In genomic region chr17:58575511-58575910, GRCh38 we compare ENCODE assay signal across 13 cellular contexts.
DNase-seq lines count a peak whose midpoint lies in the region; ATAC-seq and TF ChIP-seq lines count a peak whose summit lies in the region.
"Had no signal": no experiment of that assay in that cellular context is flagged by ENCODE, and none has a peak within 500 bp of the region (broad histone marks: within the 10 kb centered on the region; RNA-seq: fewer than 3 reads in every experiment).

No MANE protein-coding gene starts in this region.

- intact Hi-C loops in PC-9 (cut with micrococcal nuclease; ENCODE audit: unreplicated experiment), result no loop called here

- H3K36me3 ChIP-seq in GM23248 (ENCODE audit: low read depth) (no peaks in the 10 kb centered on the region), PC-9 (ENCODE audit: low read depth) (no peaks in the 10 kb centered on the region), smooth muscle cell (ENCODE audit: low read depth) (no peaks in the 10 kb centered on the region)

- H3K79me2 ChIP-seq in GM23248 (ENCODE audit: insufficient read depth) (no peaks in the 10 kb centered on the region), PC-9 (ENCODE audit: low read depth) (no peaks in the 10 kb centered on the region), smooth muscle cell (ENCODE audit: low read depth) (no peaks in the 10 kb centered on the region)

- TF ChIP-seq CTCF in PC-9 (conservative IDR thresholded peaks at IDR 0.05) (no peak), smooth muscle cell (IDR thresholded peaks at IDR 0.05; ENCODE audit: borderline replicate concordance, insufficient read depth, poor library complexity, severe bottlenecking) (no peak)

- 0 to 8% methylated on average over 1 of the region's 1 CpG for WGBS in GM23248 (ENCODE audit: low coverage in 1 of 2, low lambda C conversion rate in 2 of 2, missing lambda C conversion rate in 2 of 2), 2 experiments
- 0% methylated on average over 1 of the region's 1 CpG for WGBS in smooth muscle cell (ENCODE audit: low lambda C conversion rate)

- no peak overlapping the region for H3K4me2 ChIP-seq in GM23248 (ENCODE audit: unreplicated experiment)
- peak overlapping the region; percentile 45 for H3K4me2 ChIP-seq in PC-9
- H3K4me2 ChIP-seq in smooth muscle cell, result peak overlapping the region; percentile 16

- H3K4me1 ChIP-seq in GM23248 (ENCODE audit: insufficient read depth), result peaks cover 7% of the 10 kb centered on the region
- H3K4me1 ChIP-seq in PC-9 (replicated peaks; ENCODE audit: insufficient read depth), result peaks cover 15% of the 10 kb centered on the region
- H3K4me1 ChIP-seq in smooth muscle cell (ENCODE audit: low read depth), result no peaks in the 10 kb centered on the region

- H3K9ac ChIP-seq in GM23248 (no peak overlapping the region), smooth muscle cell (ENCODE audit: low read depth) (no peak overlapping the region)

- H4K20me1 ChIP-seq in GM23248 (ENCODE audit: insufficient read depth) (no peaks in the 10 kb centered on the region), PC-9 (ENCODE audit: insufficient read depth) (no peaks in the 10 kb centered on the region), smooth muscle cell (ENCODE audit: low read depth) (no peaks in the 10 kb centered on the region)

- no peaks in the 10 kb centered on the region for H3K27me3 ChIP-seq in GM23248 (replicated peaks; ENCODE audit: insufficient read depth)
- H3K27me3 ChIP-seq in PC-9 (ENCODE audit: insufficient read depth, low read depth), result no peaks in the 10 kb centered on the region
- H3K27me3 ChIP-seq in smooth muscle cell (ENCODE audit: low read depth), result no peaks in the 10 kb centered on the region

- CTCF ChIA-PET in PC-9 (lab: Charles Lee), result no interaction called here

- POLR2A ChIA-PET in PC-9 (lab: Charles Lee; ENCODE audit: unreplicated experiment), result no interaction called here

- in situ Hi-C loops in GM23248 (cut with MboI), result no loop called here

- H2AFZ ChIP-seq in GM23248 (peak overlapping the region; percentile 28; the same call in 1 of the 2 replicates), PC-9 (peak overlapping the region; percentile 24; the same call in 1 of the 2 replicates), smooth muscle cell (ENCODE audit: low read depth) (no peak overlapping the region)

- H3K4me3 ChIP-seq in GM23248 (no peak overlapping the region), PC-9 (no peak overlapping the region), smooth muscle cell (no peak overlapping the region)

- ATAC-seq in esophagus mucosa (peak; percentile 75), GM18909 (IDR thresholded peaks at IDR 0.05; ENCODE audit: poor library complexity, unreplicated experiment) (no peak), HG03045 (IDR thresholded peaks at IDR 0.05; ENCODE audit: unreplicated experiment) (no peak), left lobe of liver (no peak)
- ATAC-seq: stimulated activated memory B cell treated with anti-CD40 and anti-IgM and Interleukin-4, amounts not matched to agents 10 μg/mL and 1 μg/mL and 100 μg/mL, for 72 hours had no signal

- BruUV-seq in PC-9 (replicated peaks; lab: Mats Ljungman, UMichigan), result no TSS peak

- H3K9me2 ChIP-seq in GM23248 (ENCODE audit: insufficient read depth), result no peaks in the 10 kb centered on the region
- no peaks in the 10 kb centered on the region for H3K9me2 ChIP-seq in PC-9 (ENCODE audit: insufficient read depth)

- peak; percentile 79 for DNase-seq in GM23248
- peak; percentile 41 to 87 for DNase-seq in PC-9
- DNase-seq in smooth muscle cell (lab: John Stamatoyannopoulos, UW; ENCODE audit: unreplicated experiment), result no peak
- no peak for DNase-seq in left lobe of liver (ENCODE audit: low spot score)
- DNase-seq: activated CD4-positive, alpha-beta T cell treated with anti-CD3 and anti-CD28 coated beads for 4 hours; activated naive CD4-positive, alpha-beta T cell; effector CD4-positive, alpha-beta T cell; GDM1; SHP77 treated with DMSO at 0.1 percent for 48 hours had no signal

- H3F3A ChIP-seq in GM23248 (ENCODE audit: insufficient read depth) (peaks cover 5% of the 10 kb centered on the region; the same call in 1 of the 2 replicates), PC-9 (ENCODE audit: insufficient read depth, low read depth) (peaks cover 3% of the 10 kb centered on the region; the same call in 1 of the 2 replicates), smooth muscle cell (ENCODE audit: low read depth) (no peaks in the 10 kb centered on the region)

- H3K9me3 ChIP-seq in GM23248 (ENCODE audit: low read depth) (no peaks in the 10 kb centered on the region), PC-9 (ENCODE audit: insufficient read depth, low read depth) (no peaks in the 10 kb centered on the region), smooth muscle cell (replicated peaks; ENCODE audit: low read depth) (no peaks in the 10 kb centered on the region)

- H3K27ac ChIP-seq in GM23248 (no peak overlapping the region), PC-9 (peak overlapping the region; percentile 59), smooth muscle cell (ENCODE audit: low read depth) (peak overlapping the region; percentile 71)

Comparison
In these comparisons a context has a peak if more than half of its experiments do, and no peak if none do; other contexts are left out.
1. DNase-seq: peak in GM23248 (single experiment) and PC-9 (2 of 2); none in smooth muscle cell (single experiment) and left lobe of liver (single experiment).